ENCODE assay signal across 26 cellular contexts in the genomic region with DNA sequence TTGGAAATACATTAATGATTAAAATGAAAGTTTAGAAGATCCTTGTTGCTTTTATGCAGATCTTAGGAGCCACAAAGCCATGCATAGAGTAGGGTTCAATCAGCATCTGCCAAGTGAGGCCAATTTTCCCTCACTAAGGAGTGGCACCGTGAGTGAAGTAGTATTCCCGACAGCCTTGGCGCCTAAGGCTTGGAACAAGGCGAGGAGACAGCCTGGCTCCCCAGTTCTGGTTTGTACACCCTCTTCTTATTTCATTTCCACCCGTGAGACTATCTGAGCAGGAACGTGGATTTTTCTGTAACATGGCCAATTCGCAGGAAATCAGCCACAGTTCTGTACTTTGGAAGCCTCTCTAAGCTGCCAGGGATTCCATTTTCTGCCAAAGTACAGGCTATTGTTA. TPM values are rescaled to one million over a fixed set of nuclear protein-coding genes. Genes with fewer than 3 reads are reported as not detected.
A peak's percentile ranks its signal among the peaks of the same experiment; 100 is the strongest.
DNase-seq lines count a peak whose midpoint lies in the region; ATAC-seq and TF ChIP-seq lines count a peak whose summit lies in the region.
"Had no signal": no experiment of that assay in that cellular context is flagged by ENCODE, and none has a peak within 500 bp of the region (broad histone marks: within the 10 kb centered on the region; RNA-seq: fewer than 3 reads in every experiment).

No MANE protein-coding gene starts in this region.

- TF ChIP-seq CTCF in Panc1 (IDR thresholded peaks at IDR 0.05) = no peak
- TF ChIP-seq CTCF in mammary epithelial cell (conservative IDR thresholded peaks at IDR 0.05 in 1 of 2, IDR thresholded peaks at IDR 0.05 in 1 of 2; ENCODE audit: extremely low read depth in 1 of 2, insufficient read depth in 1 of 2, low read depth in 1 of 2, low read length in 2 of 2) = no peak
- TF ChIP-seq CTCF in right atrium auricular region (IDR thresholded peaks at IDR 0.05) = no peak
- TF ChIP-seq CTCF in spleen (IDR thresholded peaks at IDR 0.05 in 8 of 11, conservative IDR thresholded peaks at IDR 0.05 in 3 of 11) = no peak
- no peak for TF ChIP-seq CTCF in upper lobe of left lung (IDR thresholded peaks at IDR 0.05)

- intact Hi-C loops in Panc1 (cut with micrococcal nuclease; ENCODE audit: unreplicated experiment) (no loop called here), mammary epithelial cell (cut with micrococcal nuclease) (no loop called here), spleen (cut with DNase I; ENCODE audit: low total_unique reads) (no loop called here)

- H2AFZ ChIP-seq in mammary epithelial cell (ENCODE audit: low read depth, low read length) = no peak overlapping the region

- in situ Hi-C loops in Panc1 (cut with HindIII; ENCODE audit: low pct_unique_long_range_greater_than_20kb, low sequenced_read_pairs) (no loop called here), mammary epithelial cell (cut with MboI; ENCODE audit: low sequenced_read_pairs in 2 of 2) (no loop called here)

- H3K9me3 ChIP-seq in Panc1 (ENCODE audit: control insufficient read depth, insufficient read depth, low read depth, low read length) (no peaks in the 10 kb centered on the region), mammary epithelial cell (replicated peaks; ENCODE audit: insufficient read depth, low read length) (no peaks in the 10 kb centered on the region), right atrium auricular region (no peaks in the 10 kb centered on the region), spleen (no peaks in the 10 kb centered on the region), MG63 (no peaks in the 10 kb centered on the region), upper lobe of left lung (no peaks in the 10 kb centered on the region)
- H3K9me3 ChIP-seq: psoas muscle had no signal

- H3K36me3 ChIP-seq in Panc1 (ENCODE audit: control insufficient read depth, insufficient read depth, low read length) = peaks cover 2% of the 10 kb centered on the region; the same call in 1 of the 2 replicates
- peaks cover 11% of the 10 kb centered on the region for H3K36me3 ChIP-seq in mammary epithelial cell (ENCODE audit: insufficient read depth, low read length)
- H3K36me3 ChIP-seq in right atrium auricular region = no peaks in the 10 kb centered on the region
- peaks cover 0 to 70% (median 2%) of the 10 kb centered on the region in 6 donors for H3K36me3 ChIP-seq in spleen
- H3K36me3 ChIP-seq in MG63 = no peaks in the 10 kb centered on the region
- peaks cover 4 to 66% (median 31%) of the 10 kb centered on the region in 4 donors for H3K36me3 ChIP-seq in upper lobe of left lung

- H3K79me2 ChIP-seq in mammary epithelial cell (ENCODE audit: insufficient read depth, low read length) = no peaks in the 10 kb centered on the region

- POLR2A ChIA-PET in Panc1 (lab: Charles Lee) = no interaction called here

- ATAC-seq in Panc1 = no peak
- ATAC-seq in upper lobe of left lung (ENCODE audit: low FRiP score in 2 of 2) = no peak
- ATAC-seq: activated T-cell treated with anti-CD3 and anti-CD28 coated beads, Interleukin-2, amount 50 U/mL, for 4 hours; PC-3; stimulated activated naive CD8-positive, alpha-beta T cell treated with anti-CD3 and anti-CD28 coated beads, Interleukin-15, amount 100 ng/mL, for 72 hours had no signal

- H3K9ac ChIP-seq in mammary epithelial cell (ENCODE audit: insufficient read depth, low read length) = no peak overlapping the region

- CTCF ChIA-PET in Panc1 (lab: Charles Lee) (no interaction called here), mammary epithelial cell (lab: Charles Lee; ENCODE audit: low non-redundant PET) (no interaction called here)

- H4K20me1 ChIP-seq in mammary epithelial cell (ENCODE audit: insufficient read depth, low read length) = no peaks in the 10 kb centered on the region

- dilution Hi-C loops in mammary epithelial cell (cut with HindIII; ENCODE audit: low sequenced_read_pairs) = no loop called here

- H3K4me3 ChIP-seq in Panc1 (ENCODE audit: low read depth in 2 of 2, low read length in 2 of 2) = no peak overlapping the region
- H3K4me3 ChIP-seq in mammary epithelial cell (replicated peaks in 1 of 3; ENCODE audit: insufficient read depth in 1 of 3, low read depth in 2 of 3, low read length in 3 of 3) = no peak overlapping the region
- no peak overlapping the region for H3K4me3 ChIP-seq in right atrium auricular region
- no peak overlapping the region for H3K4me3 ChIP-seq in spleen
- no peak overlapping the region for H3K4me3 ChIP-seq in MG63
- no peak overlapping the region for H3K4me3 ChIP-seq in upper lobe of left lung
- H3K4me3 ChIP-seq: psoas muscle had no signal

- TF ChIP-seq POLR2A in spleen (IDR thresholded peaks at IDR 0.05) (no peak), upper lobe of left lung (IDR thresholded peaks at IDR 0.05) (no peak)

- DNase-seq in Panc1 (ENCODE audit: low read depth, low spot score) (no peak), mammary epithelial cell (no peak), right atrium auricular region (ENCODE audit: low spot score) (no peak), spleen (peak; percentile 48), MG63 (no peak), upper lobe of left lung (no peak), NCI-H128 (lab: John Stamatoyannopoulos, UW; ENCODE audit: unreplicated experiment) (no peak), NCI-H1092 (lab: John Stamatoyannopoulos, UW) (no peak)
- DNase-seq: activated CD4-positive, alpha-beta T cell treated with anti-CD3 and anti-CD28 coated beads, Interleukin-2, amount 10 ng/mL, durations not matched to agents 24 days and 14 days; activated T-cell treated with anti-CD3 and anti-CD28 coated beads, Interleukin-2, amount 50 U/mL, for 4 hours; brain microvascular endothelial cell; effector CD8-positive, alpha-beta T cell; erythroblast; HFFc6; left cardiac atrium; MV-4-11; NCI-H1694 treated with DMSO at 0.1 percent for 48 hours; NCI-H524 treated with DMSO at 0.1 percent for 48 hours; PC-3; psoas muscle; SHP77; stimulated activated CD8-positive, alpha-beta memory T cell treated with anti-CD3 and anti-CD28 coated beads, Interleukin-4, amount 100 ng/mL, for 48 hours; stimulated activated naive CD8-positive, alpha-beta T cell treated with anti-CD3 and anti-CD28 coated beads, Interleukin-15, amount 100 ng/mL, for 72 hours; SW 1271; T-helper 9 cell had no signal

- H3K4me1 ChIP-seq in Panc1 (ENCODE audit: control insufficient read depth, insufficient read depth, low read length) (peaks cover 3% of the 10 kb centered on the region; the same call in 1 of the 2 replicates), mammary epithelial cell (ENCODE audit: insufficient read depth, low read length) (no peaks in the 10 kb centered on the region), right atrium auricular region (peaks cover 0 to 17% of the 10 kb centered on the region in 2 donors), spleen (no peaks in the 10 kb centered on the region), upper lobe of left lung (no peaks in the 10 kb centered on the region)
- H3K4me1 ChIP-seq: psoas muscle had no signal

- WGBS in mammary epithelial cell (ENCODE audit: low coverage, missing lambda C conversion rate) = 56% methylated on average over 7 of the region's 7 CpGs
- WGBS in spleen, 5 donors = 89 to 93% (median 92%) methylated on average over 7 of the region's 7 CpGs
- 79 to 88% methylated on average over 7 of the region's 7 CpGs for whole genome bisulfite sequencing in upper lobe of left lung, 2 donors

- no peak overlapping the region for H3K4me2 ChIP-seq in mammary epithelial cell (ENCODE audit: insufficient read depth, low read depth, low read length)

- TF ChIP-seq EP300 in upper lobe of left lung (IDR thresholded peaks at IDR 0.05) = no peak

- H3K27me3 ChIP-seq in Panc1 (ENCODE audit: control insufficient read depth, insufficient read depth, low read length) = no peaks in the 10 kb centered on the region
- no peaks in the 10 kb centered on the region for H3K27me3 ChIP-seq in mammary epithelial cell (ENCODE audit: insufficient read depth, low read length)
- H3K27me3 ChIP-seq in right atrium auricular region = no peaks in the 10 kb centered on the region
- no peaks in the 10 kb centered on the region for H3K27me3 ChIP-seq in spleen (replicated peaks in 1 of 7)
- no peaks in the 10 kb centered on the region for H3K27me3 ChIP-seq in MG63
- H3K27me3 ChIP-seq in upper lobe of left lung = no peaks in the 10 kb centered on the region
- H3K27me3 ChIP-seq: brain microvascular endothelial cell had no signal

- H3K27ac ChIP-seq in Panc1 (ENCODE audit: low read length) (no peak overlapping the region), mammary epithelial cell (ENCODE audit: insufficient read depth, low read depth, low read length) (no peak overlapping the region), right atrium auricular region (peak overlapping the region; percentile 43 to 74), spleen (no peak overlapping the region), upper lobe of left lung (no peak overlapping the region)
- H3K27ac ChIP-seq: brain microvascular endothelial cell, psoas muscle, VCaP had no signal

- BruUV-seq in Panc1 (replicated peaks; lab: Mats Ljungman, UMichigan) = TSS peak; percentile 48
- BruUV-seq in mammary epithelial cell (replicated peaks; lab: Mats Ljungman, UMichigan) = TSS peak; percentile 84

RNA-seq across cellular contexts. Expression of gene FADS2, which starts 22.6 kb away (rescaled TPM):
- total RNA-seq in Panc1 (2021; ENCODE audit: unreplicated experiment) = 679 TPM
- polyA plus RNA-seq in Panc1 (2012; ENCODE audit: insufficient read length) = 887 TPM
- total RNA-seq in mammary epithelial cell = 100 to 1,000 TPM in 1 of 2 donors, 10 to 100 TPM in 1; 70.7 to 222 TPM
- 314 TPM for polyA plus RNA-seq in mammary epithelial cell
- 502 TPM for polyA minus RNA-seq in mammary epithelial cell
- total RNA-seq in right atrium auricular region = 10 to 100 TPM in 1 of 2 donors, 1 to 10 TPM in 1; 5.1 to 10.2 TPM
- 10 to 100 TPM in 5 of 7 donors, 1 to 10 TPM in 2; 2.8 to 20.6 (median 11.1) TPM for total RNA-seq in spleen
- 10 to 100 TPM in 2 of 3 donors, 1 to 10 TPM in 1; 5.5 to 16.8 (median 14.6) TPM for polyA plus RNA-seq in spleen
- total RNA-seq in MG63 (2014; rRNA removed; shearing (Covaris generic); ENCODE audit: low replicate concordance) = 8.1 and 22.6 TPM in 2 replicates
- total RNA-seq in upper lobe of left lung = 10 to 100 TPM; 13.5 to 92.5 (median 50.7) TPM

RNA-seq across cellular contexts. Expression of gene FADS1, which starts 33.9 kb away (rescaled TPM):
- 186 TPM for total RNA-seq in Panc1 (2021; ENCODE audit: unreplicated experiment)
- 219 TPM for polyA plus RNA-seq in Panc1 (2012; ENCODE audit: insufficient read length)
- total RNA-seq in mammary epithelial cell = 10 to 100 TPM; 32.9 to 38.8 TPM
- 56.1 TPM for polyA plus RNA-seq in mammary epithelial cell
- 31.0 TPM for polyA minus RNA-seq in mammary epithelial cell
- total RNA-seq in right atrium auricular region = 10 to 100 TPM; 21.8 to 28.4 TPM
- total RNA-seq in spleen = 10 to 100 TPM in 6 of 7 donors, 1 to 10 TPM in 1; 8.6 to 25.6 (median 12.9) TPM
- 1 to 10 TPM; 2.2 to 6.7 (median 3.3) TPM for polyA plus RNA-seq in spleen
- 25.4 and 28.3 TPM in 2 replicates for total RNA-seq in MG63 (2014; rRNA removed; shearing (Covaris generic); ENCODE audit: low replicate concordance)
- total RNA-seq in upper lobe of left lung = 10 to 100 TPM; 38.8 to 63.7 (median 53.2) TPM

RNA-seq across cellular contexts. Expression of gene FADS3, which starts 40.7 kb away (rescaled TPM):
- total RNA-seq in Panc1 (2021; ENCODE audit: unreplicated experiment) (22.6 TPM), mammary epithelial cell (100 to 1,000 TPM; 149 to 429 TPM), right atrium auricular region (10 to 100 TPM; 48.7 to 93.0 TPM), spleen (10 to 100 TPM; 26.3 to 40.8 (median 32.0) TPM), upper lobe of left lung (100 to 1,000 TPM in 3 of 6 donors, 10 to 100 TPM in 3; 34.4 to 138 (median 106) TPM)
- polyA plus RNA-seq in Panc1 (2012; ENCODE audit: insufficient read length) = 31.6 TPM
- polyA plus RNA-seq in mammary epithelial cell (128 TPM), spleen (10 to 100 TPM; 39.3 to 63.6 (median 52.7) TPM)
- polyA minus RNA-seq in mammary epithelial cell = 183 TPM
- 32.7 and 59.7 TPM in 2 replicates for total RNA-seq in MG63 (2014; rRNA removed; shearing (Covaris generic); ENCODE audit: low replicate concordance)

RNA-seq across cellular contexts. Expression of gene FEN1, which starts 58.0 kb away (rescaled TPM):
- total RNA-seq in Panc1 (2021; ENCODE audit: unreplicated experiment) (67.6 TPM), mammary epithelial cell (10 to 100 TPM; 11.7 to 46.1 TPM), right atrium auricular region (1 to 10 TPM; 3.7 to 4.0 TPM), spleen (10 to 100 TPM in 5 of 7 donors, 1 to 10 TPM in 2; 8.9 to 17.2 (median 14.8) TPM), upper lobe of left lung (1 to 10 TPM; 6.0 to 9.1 (median 7.0) TPM)
- 54.6 TPM for polyA plus RNA-seq in Panc1 (2012; ENCODE audit: insufficient read length)
- polyA plus RNA-seq in mammary epithelial cell (65.0 TPM), spleen (10 to 100 TPM in 2 of 3 donors, 1 to 10 TPM in 1; 7.3 to 16.7 (median 15.9) TPM)
- 96.1 TPM for polyA minus RNA-seq in mammary epithelial cell
- 80.9 and 85.7 TPM in 2 replicates for total RNA-seq in MG63 (2014; rRNA removed; shearing (Covaris generic); ENCODE audit: low replicate concordance)

RNA-seq across cellular contexts. Expression of gene TMEM258, which starts 58.3 kb away (rescaled TPM):
- total RNA-seq in Panc1 (2021; ENCODE audit: unreplicated experiment) = 139 TPM
- 283 TPM for polyA plus RNA-seq in Panc1 (2012; ENCODE audit: insufficient read length)
- total RNA-seq in mammary epithelial cell = 10 to 100 TPM; 48.2 to 99.7 TPM
- 202 TPM for polyA plus RNA-seq in mammary epithelial cell
- 79.7 TPM for polyA minus RNA-seq in mammary epithelial cell
- total RNA-seq in right atrium auricular region = 10 to 100 TPM; 43.4 to 54.7 TPM
- 10 to 100 TPM; 52.4 to 85.2 (median 62.0) TPM for total RNA-seq in spleen
- polyA plus RNA-seq in spleen = 100 to 1,000 TPM; 122 to 185 (median 125) TPM
- 61.8 and 88.7 TPM in 2 replicates for total RNA-seq in MG63 (2014; rRNA removed; shearing (Covaris generic); ENCODE audit: low replicate concordance)
- 100 to 1,000 TPM in 1 of 6 donors, 10 to 100 TPM in 4, 1 to 10 TPM in 1; 8.4 to 106 (median 34.9) TPM for total RNA-seq in upper lobe of left lung

Comparison
In these comparisons a context has a peak if more than half of its experiments do, and no peak if none do; other contexts are left out.
1. H3K27ac ChIP-seq: peak in right atrium auricular region (2 of 2); none in Panc1 (single experiment), mammary epithelial cell (single experiment), spleen (0 of 8) and upper lobe of left lung (0 of 4).